ENCODE assay signal across 8 cellular contexts in genomic region chr22:29837780-29838598, GRCh38. TPM values are rescaled to one million over a fixed set of nuclear protein-coding genes. Genes with fewer than 3 reads are reported as not detected.
DNase-seq lines count a peak whose midpoint lies in the region; ATAC-seq, FAIRE-seq and TF ChIP-seq lines count a peak whose summit lies in the region.

Gene ASCC2, minus strand, starts transcription at chr22:29838274. Its CDS starts 5,949 bp downstream, at chr22:29832325.

- H3K14ac ChIP-seq in trophoblast cell (ENCODE audit: low read length): peak within 1 kb of the TSS; percentile 94

- peaks cover 5% of the 10 kb centered on the region for H3K79me2 ChIP-seq in trophoblast cell (ENCODE audit: control insufficient read depth, insufficient read depth, low read length, poor library complexity)

- peak within 1 kb of the TSS; percentile 78 for H2BK5ac ChIP-seq in trophoblast cell (ENCODE audit: low read depth, low read length, poor library complexity)

- DNase-seq in GM12891 (ENCODE audit: insufficient read length, low spot score) (peak; percentile 96), NCI-H1436 treated with DMSO at 0.1 percent for 48 hours (lab: John Stamatoyannopoulos, UW) (peak; percentile 89), T-cell (peak; percentile 94 to 100 (median 98)), adrenal gland (peak; percentile 99 to 100 (median 100)), cardiac septum (ENCODE audit: low spot score) (peak; percentile 100), trophoblast cell (peak; percentile 100), transverse colon (peak; percentile 100)

- H4K12ac ChIP-seq in trophoblast cell (ENCODE audit: low read depth, low read length): peak within 1 kb of the TSS; percentile 79

- FAIRE-seq in GM12891 (lab: Jason Lieb, UNC): peak; percentile 93

- H3K36me3 Mint-ChIP-seq in T-cell: peaks cover 18% of the 10 kb centered on the region

- H3K4me1 Mint-ChIP-seq in T-cell: peaks cover 40 to 45% (median 42%) of the 10 kb centered on the region in 3 donors

- H3K23ac ChIP-seq in trophoblast cell (ENCODE audit: low read length): no peak within 1 kb of the TSS

- no peaks in the 10 kb centered on the region for H3K27me3 Mint-ChIP-seq in T-cell

- no peaks in the 10 kb centered on the region for H3K9me3 ChIP-seq in adrenal gland (replicated peaks in 1 of 3)
- no peaks in the 10 kb centered on the region for H3K9me3 ChIP-seq in trophoblast cell (ENCODE audit: insufficient read depth, low read depth, low read length)
- H3K9me3 ChIP-seq in transverse colon: no peaks in the 10 kb centered on the region

- TF ChIP-seq POLR2A in GM12891 (IDR thresholded peaks at IDR 0.05; ENCODE audit: low read depth, low read length) (peak; percentile 91), adrenal gland (IDR thresholded peaks at IDR 0.05) (peak in 1 of 2 donors; percentile 89), transverse colon (IDR thresholded peaks at IDR 0.05) (peak; percentile 82)

- H2AFZ ChIP-seq in trophoblast cell (ENCODE audit: insufficient read depth, low read length, poor library complexity): peak within 1 kb of the TSS; percentile 95

- H3K4me2 ChIP-seq in trophoblast cell (ENCODE audit: low read length): peak within 1 kb of the TSS; percentile 74

- peaks cover 26 to 42% of the 10 kb centered on the region in 2 donors for H3K4me1 ChIP-seq in adrenal gland (replicated peaks in 1 of 2)
- peaks cover 6 to 7% of the 10 kb centered on the region in 2 experiments for H3K4me1 ChIP-seq in trophoblast cell (ENCODE audit: control insufficient read depth in 1 of 2, insufficient read depth in 2 of 2, low read length in 2 of 2)
- peaks cover 8 to 34% (median 14%) of the 10 kb centered on the region in 4 donors for H3K4me1 ChIP-seq in transverse colon

- peak within 1 kb of the TSS; percentile 70 for H3K9ac ChIP-seq in trophoblast cell (ENCODE audit: low read length)

- in situ Hi-C loops in transverse colon (cut with MboI; ENCODE audit: low pct_ligation_motif_present in 1 of 4, low pct_unique_long_range_greater_than_20kb in 1 of 4, low sequenced_read_pairs in 3 of 4): loop anchor here in 2 of 4 donors (25.0 kb wide), 1 partner anchor 174 kb away; no protein-coding TSS in a partner anchor

- peak within 1 kb of the TSS; percentile 94 for H4K8ac ChIP-seq in trophoblast cell (ENCODE audit: low read depth, low read length)

- peak within 1 kb of the TSS; percentile 49 for H2AK5ac ChIP-seq in trophoblast cell (ENCODE audit: low read length)

- H2BK120ac ChIP-seq in trophoblast cell (ENCODE audit: insufficient read depth, low read length, poor library complexity): peak within 1 kb of the TSS; percentile 92

- 0 to 2% (median 1%) methylated on average over 8 to 53 of the region's 53 CpGs for WGBS in adrenal gland, 4 donors
- no CpG with 5 or more reads among the region's 53 CpGs for WGBS in trophoblast cell (ENCODE audit: extremely low coverage, insufficient coverage, insufficient read length)
- WGBS in transverse colon (ENCODE audit: low coverage in 1 of 2), 2 donors: 2% methylated on average over 35 of the region's 53 CpGs; no CpG with 5 or more reads in 1 of the 2 donors

- peak within 1 kb of the TSS; percentile 96 for H3K4ac ChIP-seq in trophoblast cell (ENCODE audit: low read depth, low read length)

- TF ChIP-seq EP300 in transverse colon (IDR thresholded peaks at IDR 0.05; ENCODE audit: low read depth): no peak

- H3K36me3 ChIP-seq in adrenal gland (replicated peaks in 1 of 2) (no peaks in the 10 kb centered on the region), trophoblast cell (ENCODE audit: control insufficient read depth in 1 of 2, insufficient read depth in 2 of 2, low read length in 2 of 2) (peaks cover 0 to 2% of the 10 kb centered on the region in 2 experiments), transverse colon (peaks cover 0 to 9% (median 0%) of the 10 kb centered on the region in 4 donors)

- POLR2A ChIA-PET in T-cell (lab: Charles Lee): no interaction called here

- peak in 3 of 6 experiments; percentile 38 to 52 (median 38) for TF ChIP-seq CTCF in adrenal gland (IDR thresholded peaks at IDR 0.05)
- peak in 2 of 5 experiments; percentile 58 to 62 for TF ChIP-seq CTCF in transverse colon (IDR thresholded peaks at IDR 0.05)

- peak; percentile 90 for ATAC-seq in HG02840 (IDR thresholded peaks at IDR 0.05; ENCODE audit: low FRiP score, unreplicated experiment)
- ATAC-seq in T-cell (replicated peaks in 1 of 4): peak; percentile 98 to 99 (median 99)

- no peaks in the 10 kb centered on the region for H3K9me3 Mint-ChIP-seq in T-cell

- H3K27me3 ChIP-seq in adrenal gland (no peaks in the 10 kb centered on the region), trophoblast cell (ENCODE audit: insufficient read depth, low read length) (no peaks in the 10 kb centered on the region), transverse colon (no peaks in the 10 kb centered on the region)

- intact Hi-C loops in adrenal gland (cut with DNase I) (no loop called here), cardiac septum (cut with DNase I) (loop anchor here (5.0 kb wide), 1 partner anchor 44 kb away; the partner anchor contains the start of gene MTMR3), transverse colon (cut with DNase I; ENCODE audit: low total_unique reads) (loop anchor here (10.0 kb wide), 1 partner anchor 167 kb away; no protein-coding TSS in a partner anchor)

- CTCF ChIA-PET in T-cell (lab: Charles Lee): interaction anchor here (0.5 to 1.0 kb wide), 2 partner anchors 46 to 167 kb away, joined by 4 read pairs; no protein-coding TSS in a partner anchor

- peak within 1 kb of the TSS; percentile 65 for H2BK12ac ChIP-seq in trophoblast cell (ENCODE audit: low read length)

- H4K91ac ChIP-seq in trophoblast cell (ENCODE audit: low read depth, low read length): peak within 1 kb of the TSS; percentile 94

- H3K4me3 Mint-ChIP-seq in T-cell: peak within 1 kb of the TSS; percentile 90 to 93 (median 90)

- H3K4me3 ChIP-seq in adrenal gland (peak within 1 kb of the TSS; percentile 46 to 92 (median 80)), trophoblast cell (ENCODE audit: low read depth, low read length) (peak within 1 kb of the TSS; percentile 88), transverse colon (peak within 1 kb of the TSS; percentile 87 to 100 (median 92))

- peak within 1 kb of the TSS; percentile 97 to 99 for H3K27ac Mint-ChIP-seq in T-cell

- peaks cover 4% of the 10 kb centered on the region for H3K79me1 ChIP-seq in trophoblast cell (ENCODE audit: low read length)

- peak within 1 kb of the TSS; percentile 5 to 90 (median 75) for H3K27ac ChIP-seq in adrenal gland
- peak within 1 kb of the TSS; percentile 35 for H3K27ac ChIP-seq in trophoblast cell (ENCODE audit: low read depth, low read length)
- H3K27ac ChIP-seq in transverse colon: peak within 1 kb of the TSS; percentile 73 to 90 (median 88)

- H3K18ac ChIP-seq in trophoblast cell (ENCODE audit: low read length): peak within 1 kb of the TSS; percentile 97

TF ChIP-seq in GM12891, 5 proteins besides CTCF, POLR2A, EP300 and RAD21:
- 0 out of 2 replicates have a peak, but pooled peaks have one; percentile 12 for TF ChIP-seq POU2F2 (IDR thresholded peaks at IDR 0.05; ENCODE audit: low read depth, low read length)
- TF ChIP-seq TAF1 (IDR thresholded peaks at IDR 0.05; ENCODE audit: low read depth, low read length): peak; percentile 64; the same call in 1 of the 2 replicates
- TF ChIP-seq POLR2AphosphoS5 (IDR thresholded peaks at IDR 0.05; ENCODE audit: low read depth, low read length): peak; percentile 83
- TF ChIP-seq PAX5 (IDR thresholded peaks at IDR 0.05; ENCODE audit: insufficient read depth, low read length, severe bottlenecking): no peak
- peak; percentile 51 for TF ChIP-seq SPI1 (IDR thresholded peaks at IDR 0.05; ENCODE audit: low read depth, low read length)
TF ChIP-seq in GM12891: peak in this region for 4.

RNA-seq across cellular contexts. Expression of gene ASCC2, which starts in this region (rescaled TPM):
- polyA plus RNA-seq in GM12891 (2012; ENCODE audit: low read depth, missing spikeins): 40.4 TPM
- 10 to 100 TPM; 80.1 to 94.2 (median 85.7) TPM for total RNA-seq in T-cell
- 100 to 1,000 TPM in 1 of 8 donors, 10 to 100 TPM in 7; 49.3 to 101 (median 73.2) TPM for total RNA-seq in adrenal gland
- polyA plus RNA-seq in adrenal gland: 100 to 1,000 TPM in 2 of 3 donors, 10 to 100 TPM in 1; 83.3 to 153 (median 144) TPM
- 31.9 TPM for total RNA-seq in cardiac septum
- 50.2 and 51.2 TPM in 2 replicates for polyA plus RNA-seq in trophoblast cell (2013)
- total RNA-seq in transverse colon: 10 to 100 TPM; 46.8 to 69.4 (median 62.2) TPM

Comparison
In these comparisons a context has a peak if more than half of its experiments do, and no peak if none do; other contexts are left out.
1. Peak in every context shown above with its lines: DNase-seq, ATAC-seq, H3K4me3 ChIP-seq and H3K27ac ChIP-seq.
2. H3K27ac ChIP-seq: peak in every context shown above with its lines; median percentile 88 in transverse colon; 75 in adrenal gland; 35 in trophoblast cell.
3. intact Hi-C loops: an anchor here in cardiac septum (5.0 kb wide) and transverse colon (10.0 kb wide); none called in adrenal gland.